In the genomic region with DNA sequence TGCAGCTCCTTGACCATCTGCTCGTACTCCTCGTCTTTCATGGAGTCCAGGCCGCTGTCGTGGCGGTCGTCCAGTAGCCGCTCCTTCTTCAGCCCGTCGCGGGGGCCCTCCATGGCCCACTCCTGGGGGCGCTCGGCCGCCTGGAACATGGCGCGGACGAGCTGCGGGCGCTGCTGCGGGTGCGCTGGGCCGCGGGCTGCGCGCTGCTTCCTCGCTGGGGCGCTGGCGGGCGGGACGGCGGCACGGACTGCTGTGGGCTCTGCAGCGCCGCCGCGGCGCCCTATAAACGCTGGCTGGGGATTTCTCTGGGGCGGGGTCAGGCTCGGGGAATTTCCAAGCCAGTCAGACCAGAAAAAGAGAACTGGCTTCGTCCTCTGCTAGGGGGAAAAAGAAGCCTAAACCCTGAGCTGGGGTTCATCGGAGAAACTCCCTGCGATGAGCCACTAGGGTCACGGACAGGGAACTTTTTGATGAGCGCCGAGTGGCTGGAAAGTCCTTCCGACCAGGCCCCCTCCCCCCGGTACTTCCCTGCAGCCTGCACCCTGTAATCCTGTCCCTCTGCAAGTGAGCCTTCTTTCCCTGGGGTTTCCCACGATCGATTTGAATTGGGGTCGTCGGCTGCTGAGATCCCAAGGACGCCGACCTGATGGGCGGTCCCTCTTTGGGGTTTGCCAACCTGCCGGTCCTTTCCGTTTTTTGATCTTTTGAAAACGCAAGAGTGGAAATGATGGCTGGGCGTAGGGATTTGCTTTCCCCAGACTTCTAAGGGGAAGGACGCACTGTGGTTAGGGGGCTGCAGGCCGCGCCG, we compare ENCODE assay signal across 1 cellular context.
TF ChIP-seq lines count a peak whose summit lies in the region.

A gene with protein sequence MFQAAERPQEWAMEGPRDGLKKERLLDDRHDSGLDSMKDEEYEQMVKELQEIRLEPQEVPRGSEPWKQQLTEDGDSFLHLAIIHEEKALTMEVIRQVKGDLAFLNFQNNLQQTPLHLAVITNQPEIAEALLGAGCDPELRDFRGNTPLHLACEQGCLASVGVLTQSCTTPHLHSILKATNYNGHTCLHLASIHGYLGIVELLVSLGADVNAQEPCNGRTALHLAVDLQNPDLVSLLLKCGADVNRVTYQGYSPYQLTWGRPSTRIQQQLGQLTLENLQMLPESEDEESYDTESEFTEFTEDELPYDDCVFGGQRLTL (minus strand): TSS at position 254 of the 808 bp plus-strand sequence. CDS start 105 bp downstream, at position 149.

TF ChIP-seq in HepG2, 621 proteins besides CTCF, POLR2A, EP300 and RAD21 (continued from another document and continues in another):
- TF ChIP-seq, protein P1, sequence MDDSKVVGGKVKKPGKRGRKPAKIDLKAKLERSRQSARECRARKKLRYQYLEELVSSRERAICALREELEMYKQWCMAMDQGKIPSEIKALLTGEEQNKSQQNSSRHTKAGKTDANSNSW (CRISPR knock-in tag; IDR thresholded peaks at IDR 0.05; ENCODE audit: borderline replicate concordance): no peak
- TF ChIP-seq PHF20 (CRISPR knock-in tag; IDR thresholded peaks at IDR 0.05) (no peak), SMARCC2 (IDR thresholded peaks at IDR 0.05) (no peak), ZMYM4 (CRISPR knock-in tag; IDR thresholded peaks at IDR 0.05) (peak; percentile 91), ZNF678 (CRISPR knock-in tag; IDR thresholded peaks at IDR 0.05) (peak; percentile 71; the same call in 1 of the 2 replicates), PAWR (CRISPR knock-in tag; IDR thresholded peaks at IDR 0.05; ENCODE audit: borderline replicate concordance) (peak; percentile 90), RORA (CRISPR knock-in tag; IDR thresholded peaks at IDR 0.05) (no peak), ZNF253 (CRISPR knock-in tag; IDR thresholded peaks at IDR 0.05; ENCODE audit: borderline replicate concordance) (peak; percentile 73; the same call in 1 of the 2 replicates), ZNF264 (CRISPR knock-in tag; IDR thresholded peaks at IDR 0.05) (peak; percentile 95), PAX8 (CRISPR knock-in tag; IDR thresholded peaks at IDR 0.05; ENCODE audit: borderline replicate concordance) (peak; percentile 98), HDAC2 (CRISPR knock-in tag; IDR thresholded peaks at IDR 0.05) (peak; percentile 82), ZNF773 (CRISPR knock-in tag; IDR thresholded peaks at IDR 0.05; ENCODE audit: borderline replicate concordance) (no peak; the same call in 1 of the 2 replicates), DMAP1 (CRISPR knock-in tag; IDR thresholded peaks at IDR 0.05) (peak; percentile 88), MED1 (CRISPR knock-in tag; IDR thresholded peaks at IDR 0.05) (peak; percentile 89), SRSF1 (optimal IDR thresholded peaks at IDR 0.05; ENCODE audit: low read depth, low read length) (peak; percentile 57), HHEX (CRISPR knock-in tag; IDR thresholded peaks at IDR 0.05) (peak; percentile 78), MED8 (CRISPR knock-in tag; IDR thresholded peaks at IDR 0.05; ENCODE audit: insufficient replicate concordance) (peak; percentile 33), ETV5 (CRISPR knock-in tag; IDR thresholded peaks at IDR 0.05; ENCODE audit: borderline replicate concordance) (peak; percentile 65), TAF1 (CRISPR knock-in tag; IDR thresholded peaks at IDR 0.05) (peak; percentile 87), ZNF841 (CRISPR knock-in tag; IDR thresholded peaks at IDR 0.05; ENCODE audit: borderline replicate concordance) (no peak), ZNF317 (CRISPR knock-in tag; IDR thresholded peaks at IDR 0.05) (peak; percentile 87), MTF1 (CRISPR knock-in tag; IDR thresholded peaks at IDR 0.05) (0 out of 2 replicates have a peak, but pooled peaks have one; percentile 41)
- TF ChIP-seq, protein P2, sequence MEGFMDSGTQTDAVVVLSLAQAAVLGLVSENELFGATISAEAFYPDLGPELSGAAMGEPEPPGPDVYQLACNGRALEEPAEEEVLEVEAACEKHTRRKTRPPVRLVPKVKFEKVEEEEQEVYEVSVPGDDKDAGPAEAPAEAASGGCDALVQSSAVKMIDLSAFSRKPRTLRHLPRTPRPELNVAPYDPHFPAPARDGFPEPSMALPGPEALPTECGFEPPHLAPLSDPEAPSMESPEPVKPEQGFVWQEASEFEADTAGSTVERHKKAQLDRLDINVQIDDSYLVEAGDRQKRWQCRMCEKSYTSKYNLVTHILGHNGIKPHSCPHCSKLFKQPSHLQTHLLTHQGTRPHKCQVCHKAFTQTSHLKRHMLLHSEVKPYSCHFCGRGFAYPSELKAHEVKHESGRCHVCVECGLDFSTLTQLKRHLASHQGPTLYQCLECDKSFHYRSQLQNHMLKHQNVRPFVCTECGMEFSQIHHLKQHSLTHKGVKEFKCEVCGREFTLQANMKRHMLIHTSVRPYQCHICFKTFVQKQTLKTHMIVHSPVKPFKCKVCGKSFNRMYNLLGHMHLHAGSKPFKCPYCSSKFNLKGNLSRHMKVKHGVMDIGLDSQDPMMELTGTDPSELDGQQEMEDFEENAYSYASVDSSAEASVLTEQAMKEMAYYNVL (CRISPR knock-in tag; IDR thresholded peaks at IDR 0.05; ENCODE audit: borderline replicate concordance): peak; percentile 86; the same call in 1 of the 2 replicates
- TF ChIP-seq, protein P3, sequence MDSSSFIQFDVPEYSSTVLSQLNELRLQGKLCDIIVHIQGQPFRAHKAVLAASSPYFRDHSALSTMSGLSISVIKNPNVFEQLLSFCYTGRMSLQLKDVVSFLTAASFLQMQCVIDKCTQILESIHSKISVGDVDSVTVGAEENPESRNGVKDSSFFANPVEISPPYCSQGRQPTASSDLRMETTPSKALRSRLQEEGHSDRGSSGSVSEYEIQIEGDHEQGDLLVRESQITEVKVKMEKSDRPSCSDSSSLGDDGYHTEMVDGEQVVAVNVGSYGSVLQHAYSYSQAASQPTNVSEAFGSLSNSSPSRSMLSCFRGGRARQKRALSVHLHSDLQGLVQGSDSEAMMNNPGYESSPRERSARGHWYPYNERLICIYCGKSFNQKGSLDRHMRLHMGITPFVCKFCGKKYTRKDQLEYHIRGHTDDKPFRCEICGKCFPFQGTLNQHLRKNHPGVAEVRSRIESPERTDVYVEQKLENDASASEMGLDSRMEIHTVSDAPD (CRISPR knock-in tag; IDR thresholded peaks at IDR 0.05): peak; percentile 94
- TF ChIP-seq, protein P4, sequence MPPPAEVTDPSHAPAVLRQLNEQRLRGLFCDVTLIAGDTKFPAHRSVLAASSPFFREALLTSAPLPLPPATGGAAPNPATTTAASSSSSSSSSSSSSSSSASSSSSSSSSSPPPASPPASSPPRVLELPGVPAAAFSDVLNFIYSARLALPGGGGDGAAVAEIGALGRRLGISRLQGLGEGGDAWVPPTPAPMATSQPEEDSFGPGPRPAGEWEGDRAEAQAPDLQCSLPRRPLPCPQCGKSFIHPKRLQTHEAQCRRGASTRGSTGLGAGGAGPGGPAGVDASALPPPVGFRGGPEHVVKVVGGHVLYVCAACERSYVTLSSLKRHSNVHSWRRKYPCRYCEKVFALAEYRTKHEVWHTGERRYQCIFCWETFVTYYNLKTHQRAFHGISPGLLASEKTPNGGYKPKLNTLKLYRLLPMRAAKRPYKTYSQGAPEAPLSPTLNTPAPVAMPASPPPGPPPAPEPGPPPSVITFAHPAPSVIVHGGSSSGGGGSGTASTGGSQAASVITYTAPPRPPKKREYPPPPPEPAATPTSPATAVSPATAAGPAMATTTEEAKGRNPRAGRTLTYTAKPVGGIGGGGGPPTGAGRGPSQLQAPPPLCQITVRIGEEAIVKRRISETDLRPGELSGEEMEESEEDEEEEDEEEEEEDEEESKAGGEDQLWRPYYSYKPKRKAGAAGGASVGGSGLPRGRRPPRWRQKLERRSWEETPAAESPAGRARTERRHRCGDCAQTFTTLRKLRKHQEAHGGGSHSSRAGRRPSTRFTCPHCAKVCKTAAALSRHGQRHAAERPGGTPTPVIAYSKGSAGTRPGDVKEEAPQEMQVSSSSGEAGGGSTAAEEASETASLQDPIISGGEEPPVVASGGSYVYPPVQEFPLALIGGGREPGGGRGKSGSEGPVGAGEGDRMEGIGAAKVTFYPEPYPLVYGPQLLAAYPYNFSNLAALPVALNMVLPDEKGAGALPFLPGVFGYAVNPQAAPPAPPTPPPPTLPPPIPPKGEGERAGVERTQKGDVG (CRISPR knock-in tag; IDR thresholded peaks at IDR 0.05; ENCODE audit: borderline replicate concordance): peak; percentile 84; the same call in 1 of the 2 replicates
- TF ChIP-seq, protein P5, sequence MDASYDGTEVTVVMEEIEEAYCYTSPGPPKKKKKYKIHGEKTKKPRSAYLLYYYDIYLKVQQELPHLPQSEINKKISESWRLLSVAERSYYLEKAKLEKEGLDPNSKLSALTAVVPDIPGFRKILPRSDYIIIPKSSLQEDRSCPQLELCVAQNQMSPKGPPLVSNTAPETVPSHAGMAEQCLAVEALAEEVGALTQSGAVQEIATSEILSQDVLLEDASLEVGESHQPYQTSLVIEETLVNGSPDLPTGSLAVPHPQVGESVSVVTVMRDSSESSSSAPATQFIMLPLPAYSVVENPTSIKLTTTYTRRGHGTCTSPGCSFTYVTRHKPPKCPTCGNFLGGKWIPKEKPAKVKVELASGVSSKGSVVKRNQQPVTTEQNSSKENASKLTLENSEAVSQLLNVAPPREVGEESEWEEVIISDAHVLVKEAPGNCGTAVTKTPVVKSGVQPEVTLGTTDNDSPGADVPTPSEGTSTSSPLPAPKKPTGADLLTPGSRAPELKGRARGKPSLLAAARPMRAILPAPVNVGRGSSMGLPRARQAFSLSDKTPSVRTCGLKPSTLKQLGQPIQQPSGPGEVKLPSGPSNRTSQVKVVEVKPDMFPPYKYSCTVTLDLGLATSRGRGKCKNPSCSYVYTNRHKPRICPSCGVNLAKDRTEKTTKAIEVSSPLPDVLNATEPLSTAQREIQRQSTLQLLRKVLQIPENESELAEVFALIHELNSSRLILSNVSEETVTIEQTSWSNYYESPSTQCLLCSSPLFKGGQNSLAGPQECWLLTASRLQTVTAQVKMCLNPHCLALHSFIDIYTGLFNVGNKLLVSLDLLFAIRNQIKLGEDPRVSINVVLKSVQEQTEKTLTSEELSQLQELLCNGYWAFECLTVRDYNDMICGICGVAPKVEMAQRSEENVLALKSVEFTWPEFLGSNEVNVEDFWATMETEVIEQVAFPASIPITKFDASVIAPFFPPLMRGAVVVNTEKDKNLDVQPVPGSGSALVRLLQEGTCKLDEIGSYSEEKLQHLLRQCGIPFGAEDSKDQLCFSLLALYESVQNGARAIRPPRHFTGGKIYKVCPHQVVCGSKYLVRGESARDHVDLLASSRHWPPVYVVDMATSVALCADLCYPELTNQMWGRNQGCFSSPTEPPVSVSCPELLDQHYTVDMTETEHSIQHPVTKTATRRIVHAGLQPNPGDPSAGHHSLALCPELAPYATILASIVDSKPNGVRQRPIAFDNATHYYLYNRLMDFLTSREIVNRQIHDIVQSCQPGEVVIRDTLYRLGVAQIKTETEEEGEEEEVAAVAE (CRISPR knock-in tag; IDR thresholded peaks at IDR 0.05; ENCODE audit: borderline replicate concordance): peak; percentile 87
- TF ChIP-seq, protein P6, sequence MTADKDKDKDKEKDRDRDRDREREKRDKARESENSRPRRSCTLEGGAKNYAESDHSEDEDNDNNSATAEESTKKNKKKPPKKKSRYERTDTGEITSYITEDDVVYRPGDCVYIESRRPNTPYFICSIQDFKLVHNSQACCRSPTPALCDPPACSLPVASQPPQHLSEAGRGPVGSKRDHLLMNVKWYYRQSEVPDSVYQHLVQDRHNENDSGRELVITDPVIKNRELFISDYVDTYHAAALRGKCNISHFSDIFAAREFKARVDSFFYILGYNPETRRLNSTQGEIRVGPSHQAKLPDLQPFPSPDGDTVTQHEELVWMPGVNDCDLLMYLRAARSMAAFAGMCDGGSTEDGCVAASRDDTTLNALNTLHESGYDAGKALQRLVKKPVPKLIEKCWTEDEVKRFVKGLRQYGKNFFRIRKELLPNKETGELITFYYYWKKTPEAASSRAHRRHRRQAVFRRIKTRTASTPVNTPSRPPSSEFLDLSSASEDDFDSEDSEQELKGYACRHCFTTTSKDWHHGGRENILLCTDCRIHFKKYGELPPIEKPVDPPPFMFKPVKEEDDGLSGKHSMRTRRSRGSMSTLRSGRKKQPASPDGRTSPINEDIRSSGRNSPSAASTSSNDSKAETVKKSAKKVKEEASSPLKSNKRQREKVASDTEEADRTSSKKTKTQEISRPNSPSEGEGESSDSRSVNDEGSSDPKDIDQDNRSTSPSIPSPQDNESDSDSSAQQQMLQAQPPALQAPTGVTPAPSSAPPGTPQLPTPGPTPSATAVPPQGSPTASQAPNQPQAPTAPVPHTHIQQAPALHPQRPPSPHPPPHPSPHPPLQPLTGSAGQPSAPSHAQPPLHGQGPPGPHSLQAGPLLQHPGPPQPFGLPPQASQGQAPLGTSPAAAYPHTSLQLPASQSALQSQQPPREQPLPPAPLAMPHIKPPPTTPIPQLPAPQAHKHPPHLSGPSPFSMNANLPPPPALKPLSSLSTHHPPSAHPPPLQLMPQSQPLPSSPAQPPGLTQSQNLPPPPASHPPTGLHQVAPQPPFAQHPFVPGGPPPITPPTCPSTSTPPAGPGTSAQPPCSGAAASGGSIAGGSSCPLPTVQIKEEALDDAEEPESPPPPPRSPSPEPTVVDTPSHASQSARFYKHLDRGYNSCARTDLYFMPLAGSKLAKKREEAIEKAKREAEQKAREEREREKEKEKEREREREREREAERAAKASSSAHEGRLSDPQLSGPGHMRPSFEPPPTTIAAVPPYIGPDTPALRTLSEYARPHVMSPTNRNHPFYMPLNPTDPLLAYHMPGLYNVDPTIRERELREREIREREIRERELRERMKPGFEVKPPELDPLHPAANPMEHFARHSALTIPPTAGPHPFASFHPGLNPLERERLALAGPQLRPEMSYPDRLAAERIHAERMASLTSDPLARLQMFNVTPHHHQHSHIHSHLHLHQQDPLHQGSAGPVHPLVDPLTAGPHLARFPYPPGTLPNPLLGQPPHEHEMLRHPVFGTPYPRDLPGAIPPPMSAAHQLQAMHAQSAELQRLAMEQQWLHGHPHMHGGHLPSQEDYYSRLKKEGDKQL (CRISPR knock-in tag; IDR thresholded peaks at IDR 0.05; ENCODE audit: low read depth): no peak
- TF ChIP-seq, protein P7, sequence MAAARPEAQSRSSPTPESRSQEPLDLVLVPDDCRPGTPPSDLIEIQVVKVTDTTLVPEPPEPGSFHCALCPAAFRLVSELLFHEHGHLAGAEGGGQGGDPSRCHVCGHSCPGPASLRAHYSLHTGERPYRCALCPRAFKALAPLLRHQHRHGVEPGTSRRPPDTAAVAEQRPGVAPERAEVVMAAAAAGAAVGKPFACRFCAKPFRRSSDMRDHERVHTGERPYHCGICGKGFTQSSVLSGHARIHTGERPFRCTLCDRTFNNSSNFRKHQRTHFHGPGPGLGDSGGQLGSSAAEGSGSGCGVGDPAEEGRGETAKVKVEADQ (CRISPR knock-in tag; IDR thresholded peaks at IDR 0.05; ENCODE audit: borderline replicate concordance): peak; percentile 86
- TF ChIP-seq, protein P8, sequence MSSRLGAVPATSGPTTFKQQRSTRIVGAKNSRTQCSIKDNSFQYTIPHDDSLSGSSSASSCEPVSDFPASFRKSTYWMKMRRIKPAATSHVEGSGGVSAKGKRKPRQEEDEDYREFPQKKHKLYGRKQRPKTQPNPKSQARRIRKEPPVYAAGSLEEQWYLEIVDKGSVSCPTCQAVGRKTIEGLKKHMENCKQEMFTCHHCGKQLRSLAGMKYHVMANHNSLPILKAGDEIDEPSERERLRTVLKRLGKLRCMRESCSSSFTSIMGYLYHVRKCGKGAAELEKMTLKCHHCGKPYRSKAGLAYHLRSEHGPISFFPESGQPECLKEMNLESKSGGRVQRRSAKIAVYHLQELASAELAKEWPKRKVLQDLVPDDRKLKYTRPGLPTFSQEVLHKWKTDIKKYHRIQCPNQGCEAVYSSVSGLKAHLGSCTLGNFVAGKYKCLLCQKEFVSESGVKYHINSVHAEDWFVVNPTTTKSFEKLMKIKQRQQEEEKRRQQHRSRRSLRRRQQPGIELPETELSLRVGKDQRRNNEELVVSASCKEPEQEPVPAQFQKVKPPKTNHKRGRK (CRISPR knock-in tag; IDR thresholded peaks at IDR 0.05): no peak
